Comparison of ENCODE assay signal across 18 cellular contexts in the genomic region with DNA sequence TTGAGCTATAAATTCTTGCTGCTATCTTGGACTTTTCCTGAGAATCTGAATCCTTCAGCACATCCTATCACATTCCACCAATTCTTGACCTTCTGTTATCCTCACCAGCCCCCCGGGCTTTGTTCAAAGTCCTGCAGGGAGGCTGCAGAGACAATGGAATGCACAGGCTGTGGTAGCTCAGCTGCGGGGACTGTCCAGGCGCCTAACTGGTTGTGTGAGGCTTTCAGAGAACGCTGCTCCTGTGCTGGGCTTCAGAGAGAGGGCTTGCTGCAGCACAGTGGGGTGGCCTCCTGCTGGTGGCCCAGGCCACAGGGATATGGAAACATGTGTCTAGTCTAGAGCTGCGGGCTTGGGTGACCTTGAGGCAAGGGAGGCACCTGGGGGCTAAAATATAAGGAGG.
DNase-seq lines count a peak whose midpoint lies in the region; ATAC-seq and TF ChIP-seq lines count a peak whose summit lies in the region.
"Had no signal": no experiment of that assay in that cellular context is flagged by ENCODE, and none has a peak within 500 bp of the region (broad histone marks: within the 10 kb centered on the region; RNA-seq: fewer than 3 reads in every experiment).

No MANE protein-coding gene starts in this region.

- POLR2A ChIA-PET in AG04450 (lab: Yijun Ruan, JAX), result interaction anchor here (0.6 kb wide), 1 partner anchor 223 kb away, joined by 3 read pairs; no protein-coding TSS in a partner anchor

- peaks cover 12% of the 10 kb centered on the region for H3K4me1 ChIP-seq in mesodermal cell (ENCODE audit: control insufficient read depth, insufficient read depth, low read length, poor library complexity, severe bottlenecking)
- H3K4me1 ChIP-seq: pancreas had no signal

- no peak overlapping the region for H3K4me3 ChIP-seq in AG04450 (ENCODE audit: low read depth, low read length)
- H3K4me3 ChIP-seq in foreskin fibroblast (ENCODE audit: low read depth in 1 of 2, low read length in 2 of 2), result no peak overlapping the region
- H3K4me3 ChIP-seq in mesodermal cell (ENCODE audit: extremely low read depth, insufficient read depth, low read length, poor library complexity, severe bottlenecking), result no peak overlapping the region
- H3K4me3 ChIP-seq: pancreas had no signal

- H3K9me3 ChIP-seq in AG04450 (ENCODE audit: control insufficient read depth, insufficient read depth, low read length), result no peaks in the 10 kb centered on the region; the same call in 1 of the 2 replicates
- H3K9me3 ChIP-seq in mesodermal cell (ENCODE audit: control insufficient read depth, low read length), result no peaks in the 10 kb centered on the region
- H3K9me3 ChIP-seq: pancreas had no signal

- no peaks in the 10 kb centered on the region for H3K27me3 ChIP-seq in AG04450 (ENCODE audit: control insufficient read depth, insufficient read depth, low read length)
- H3K27me3 ChIP-seq: pancreas had no signal

- DNase-seq in AG04450 (ENCODE audit: low read depth, low spot score), result no peak
- peak; percentile 29 for DNase-seq in NCI-H146 treated with DMSO at 0.1 percent for 48 hours (lab: John Stamatoyannopoulos, UW; ENCODE audit: unreplicated experiment)
- no peak for DNase-seq in foreskin fibroblast
- no peak for DNase-seq in activated T-cell treated with anti-CD3 and anti-CD28 coated beads for 4 hours
- DNase-seq: activated B cell treated with CpG ODN at 0.5 μM for 24 hours; activated gamma-delta T cell treated with Interleukin-2 at 50 U/mL for 16 hours; effector CD8-positive, alpha-beta T cell; GDM1; NCI-H1436 treated with DMSO at 0.1 percent for 48 hours; NCI-H510A treated with DMSO at 0.1 percent for 48 hours; pancreas; RPMI8226; stimulated activated CD4-positive, alpha-beta T cell treated with anti-CD3 and anti-CD28 coated beads, Interleukin-12 subunit alpha, Interleukin-12 subunit beta, amount 100 ng/mL, for 4 hours; T-cell had no signal

- no peaks in the 10 kb centered on the region for H3K36me3 ChIP-seq in mesodermal cell (ENCODE audit: control insufficient read depth, insufficient read depth, low read length)
- H3K36me3 ChIP-seq: pancreas had no signal

- 24 to 35% methylated on average over 4 of the region's 5 CpGs for WGBS in mesodermal cell (ENCODE audit: insufficient coverage in 2 of 2), 2 experiments

- ATAC-seq in HG03025 (IDR thresholded peaks at IDR 0.05; ENCODE audit: low FRiP score, unreplicated experiment) (no peak), GM18520 (IDR thresholded peaks at IDR 0.05; ENCODE audit: unreplicated experiment) (no peak), HG02981 (IDR thresholded peaks at IDR 0.05; ENCODE audit: unreplicated experiment) (no peak)
- ATAC-seq: pancreas, T-cell had no signal

- CTCF ChIA-PET in AG04450 (lab: Charles Lee), result no interaction called here

- TF ChIP-seq CTCF in AG04450 (IDR thresholded peaks at IDR 0.05; ENCODE audit: low read depth, low read length) (0 out of 2 replicates have a peak, but pooled peaks have one; percentile 5), foreskin fibroblast (IDR thresholded peaks at IDR 0.05; ENCODE audit: low read depth, low read length) (peak; percentile 4)

- H3K27ac ChIP-seq in AG04450 (ENCODE audit: low read depth, low read length) (no peak overlapping the region), mesodermal cell (ENCODE audit: low read depth, low read length, severe bottlenecking) (peak overlapping the region; percentile 82)
- H3K27ac ChIP-seq: pancreas had no signal
